Comparison of ENCODE assay signal across 9 cellular contexts in the genomic region with DNA sequence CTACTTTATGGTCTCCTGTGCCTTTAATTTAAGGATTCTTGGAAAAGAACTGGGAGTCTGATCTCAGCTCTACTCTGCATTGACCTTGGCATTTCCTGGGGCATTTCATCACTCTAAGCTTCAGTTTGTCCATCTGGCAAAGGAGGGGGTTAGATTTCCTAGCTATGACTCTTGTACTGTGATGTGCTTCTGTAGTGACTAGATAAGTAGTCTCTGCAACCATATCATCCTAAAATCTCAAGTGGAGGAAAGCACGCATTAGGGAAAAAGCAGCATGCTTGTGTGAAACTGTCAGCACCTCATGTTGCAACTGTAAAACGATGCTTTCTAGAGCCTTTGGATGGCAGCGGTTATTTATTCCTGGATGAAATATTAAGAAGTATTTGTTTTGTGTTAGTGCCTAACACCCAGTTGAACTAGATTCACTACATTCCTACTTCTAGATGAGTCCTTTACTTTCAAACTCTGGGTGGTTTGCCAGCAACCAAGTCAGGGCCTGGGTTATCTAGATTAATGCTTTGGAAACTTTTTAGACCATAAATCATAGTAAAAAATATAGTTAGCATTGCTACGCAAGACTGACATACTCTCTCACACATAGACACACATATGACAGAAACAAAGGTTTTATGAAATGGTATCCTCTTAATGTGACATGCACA. TPM values are rescaled to one million over a fixed set of nuclear protein-coding genes. Genes with fewer than 3 reads are reported as not detected.
DNase-seq lines count a peak whose midpoint lies in the region; ATAC-seq, FAIRE-seq and TF ChIP-seq lines count a peak whose summit lies in the region.
"Had no signal": no experiment of that assay in that cellular context is flagged by ENCODE, and none has a peak within 500 bp of the region (broad histone marks: within the 10 kb centered on the region; RNA-seq: fewer than 3 reads in every experiment).

No MANE protein-coding gene starts in this region.

- H4K20me1 ChIP-seq in K562 (replicated peaks; ENCODE audit: control insufficient read depth, insufficient read depth, low read length): no peaks in the 10 kb centered on the region
- peaks cover 9% of the 10 kb centered on the region; the same call in 1 of the 2 replicates for H4K20me1 ChIP-seq in HepG2 (ENCODE audit: insufficient read depth, low read length)

- peak overlapping the region; percentile 55; the same call in 1 of the 2 replicates for H2AFZ ChIP-seq in K562 (ENCODE audit: low read depth, low read length)
- H2AFZ ChIP-seq in HepG2 (ENCODE audit: low read length): no peak overlapping the region

- H3K4me1 Mint-ChIP-seq in naive thymus-derived CD4-positive, alpha-beta T cell: peaks cover 36 to 77% (median 46%) of the 10 kb centered on the region in 7 donors

- intact Hi-C loops in K562 (cut with micrococcal nuclease): loop anchor here (2.0 kb wide), 1 partner anchor 140 kb away; no protein-coding TSS in a partner anchor
- intact Hi-C loops in HepG2 (cut with micrococcal nuclease; ENCODE audit: unreplicated experiment): no loop called here
- intact Hi-C loops in naive thymus-derived CD4-positive, alpha-beta T cell (cut with micrococcal nuclease): no loop called here

- no peaks in the 10 kb centered on the region for H3K9me3 Mint-ChIP-seq in naive thymus-derived CD4-positive, alpha-beta T cell
- H3K9me3 Mint-ChIP-seq: activated B cell treated with CpG ODN at 0.5 μM for 24 hours had no signal

- TF ChIP-seq EP300 in K562 (IDR thresholded peaks at IDR 0.05; ENCODE audit: low read length): peak; percentile 96
- no peak for TF ChIP-seq EP300 in HepG2 (IDR thresholded peaks at IDR 0.05; ENCODE audit: low read depth in 2 of 2, low read length in 2 of 2)
- no peak for TF ChIP-seq EP300 in HepG2 (CRISPR knock-in tag; IDR thresholded peaks at IDR 0.05; ENCODE audit: borderline replicate concordance)

- H3K9ac ChIP-seq in K562 (ENCODE audit: insufficient read depth in 1 of 2, low read depth in 2 of 2, low read length in 2 of 2) (peak overlapping the region in 1 of 2 experiments; percentile 31; a peak in 1 of 4 replicates), HepG2 (ENCODE audit: insufficient read depth, low read depth, low read length) (no peak overlapping the region)

- H3K4me3 ChIP-seq in AG04449 (ENCODE audit: low read depth, low read length): no peak overlapping the region
- no peak overlapping the region for H3K4me3 ChIP-seq in K562
- no peak overlapping the region for H3K4me3 ChIP-seq in HepG2 (replicated peaks in 1 of 3; ENCODE audit: insufficient read depth in 1 of 3, low read depth in 2 of 3, low read length in 3 of 3)
- no peak overlapping the region for H3K4me3 ChIP-seq in effector memory CD4-positive, alpha-beta T cell (ENCODE audit: insufficient read depth, low read depth, low read length, poor library complexity, severe bottlenecking)
- H3K4me3 ChIP-seq in naive thymus-derived CD4-positive, alpha-beta T cell (ENCODE audit: low read length): no peak overlapping the region

- H3K36me3 Mint-ChIP-seq in naive thymus-derived CD4-positive, alpha-beta T cell: peaks cover 0 to 6% (median 0%) of the 10 kb centered on the region in 5 donors

- TF ChIP-seq POLR2A in K562 (conservative IDR thresholded peaks at IDR 0.05) (no peak), HepG2 (IDR thresholded peaks at IDR 0.05; ENCODE audit: insufficient read depth in 1 of 2, low read depth in 2 of 2, low read length in 2 of 2) (no peak)

- no peak overlapping the region for H3K4me3 Mint-ChIP-seq in naive thymus-derived CD4-positive, alpha-beta T cell
- H3K4me3 Mint-ChIP-seq: activated B cell treated with CpG ODN at 0.5 μM for 24 hours had no signal

- H3K27me3 Mint-ChIP-seq in naive thymus-derived CD4-positive, alpha-beta T cell: no peaks in the 10 kb centered on the region
- H3K27me3 Mint-ChIP-seq: activated B cell treated with CpG ODN at 0.5 μM for 24 hours had no signal

- no peaks in the 10 kb centered on the region for H3K36me3 ChIP-seq in K562 (ENCODE audit: control insufficient read depth, insufficient read depth, low read length)
- peaks cover 2 to 12% of the 10 kb centered on the region in 2 experiments for H3K36me3 ChIP-seq in HepG2 (replicated peaks in 1 of 2; ENCODE audit: control insufficient read depth in 1 of 2, insufficient read depth in 2 of 2, low read length in 2 of 2)
- H3K36me3 ChIP-seq in effector memory CD4-positive, alpha-beta T cell (ENCODE audit: control insufficient read depth, insufficient read depth, low read length): no peaks in the 10 kb centered on the region
- H3K36me3 ChIP-seq in naive thymus-derived CD4-positive, alpha-beta T cell (ENCODE audit: control insufficient read depth in 2 of 3, insufficient read depth in 3 of 3, low read length in 3 of 3): no peaks in the 10 kb centered on the region

- BruUV-seq in K562 (replicated peaks; lab: Mats Ljungman, UMichigan) (no TSS peak), HepG2 (replicated peaks; lab: Mats Ljungman, UMichigan) (no TSS peak)

- no peaks in the 10 kb centered on the region for H3K9me1 ChIP-seq in K562 (ENCODE audit: control insufficient read depth, insufficient read depth, low read length)

- in situ Hi-C loops in K562 (cut with MboI): no loop called here
- in situ Hi-C loops in HepG2 (cut with HindIII; ENCODE audit: extremely low pct_ligation_motif_present, low pct_unique_long_range_greater_than_20kb): no loop called here

- H3K79me2 ChIP-seq in K562 (ENCODE audit: control insufficient read depth, insufficient read depth, low read length) (peaks cover 61% of the 10 kb centered on the region), HepG2 (ENCODE audit: insufficient read depth, low read length) (peaks cover 96% of the 10 kb centered on the region)

- no peak for TF ChIP-seq CTCF in AG04449 (IDR thresholded peaks at IDR 0.05; ENCODE audit: insufficient read depth, low read length, missing control alignments)
- TF ChIP-seq CTCF in LNCAP (IDR thresholded peaks at IDR 0.05): peak; percentile 12; the same call in 1 of the 2 replicates
- no peak for TF ChIP-seq CTCF in K562 (IDR thresholded peaks at IDR 0.05 in 2 of 3, conservative IDR thresholded peaks at IDR 0.05 in 1 of 3; ENCODE audit: insufficient read depth in 2 of 3, low read depth in 1 of 3, low read length in 3 of 3)
- TF ChIP-seq CTCF in HepG2 (CRISPR knock-in tag; IDR thresholded peaks at IDR 0.05): no peak

- H3K27ac Mint-ChIP-seq in naive thymus-derived CD4-positive, alpha-beta T cell: no peak overlapping the region
- H3K27ac Mint-ChIP-seq: activated B cell treated with CpG ODN at 0.5 μM for 24 hours had no signal

- peak; percentile 87 for ATAC-seq in K562
- peak; percentile 81 for ATAC-seq in HepG2
- ATAC-seq in GM18907 (IDR thresholded peaks at IDR 0.05; ENCODE audit: unreplicated experiment): no peak
- no peak for ATAC-seq in naive thymus-derived CD4-positive, alpha-beta T cell
- ATAC-seq in GM21360 (IDR thresholded peaks at IDR 0.05; ENCODE audit: unreplicated experiment): no peak

- POLR2A ChIA-PET in AG04449 (lab: Yijun Ruan, JAX): interaction anchor here (1.5 to 2.1 kb wide), 2 partner anchors 138 to 140 kb away, joined by 6 to 16 read pairs; a partner anchor contains a TSS
- POLR2A ChIA-PET in K562 (lab: Yijun Ruan, JAX): interaction anchor here (0.7 to 1.4 kb wide), 4 partner anchors 11 to 138 kb away, joined by 3 to 4 read pairs (median 3); a partner anchor contains a TSS
- POLR2A ChIA-PET in HepG2 (lab: Yijun Ruan, JAX): interaction anchor here (1.0 to 1.1 kb wide), 2 partner anchors 22 to 138 kb away, joined by 4 to 11 read pairs; a partner anchor contains a TSS
- POLR2A ChIA-PET in naive thymus-derived CD4-positive, alpha-beta T cell (lab: Charles Lee): interaction anchor here (0.8 to 1.4 kb wide), 3 partner anchors 28 to 146 kb away, joined by 3 to 7 read pairs (median 3); a partner anchor contains a TSS

- H3K4me2 ChIP-seq in K562 (ENCODE audit: insufficient read depth, low read length) (peak overlapping the region; percentile 21), HepG2 (ENCODE audit: low read depth, low read length) (peak overlapping the region; percentile 25; the same call in 1 of the 2 replicates)

- CTCF ChIA-PET in AG04449 (lab: Yijun Ruan, JAX) (interaction anchor here (1.4 to 1.8 kb wide), 2 partner anchors 13 to 141 kb away, joined by 4 read pairs; no protein-coding TSS in a partner anchor), K562 (lab: Yijun Ruan, JAX; ENCODE audit: low intra/inter-chr PET ratio) (no interaction called here), HepG2 (lab: Yijun Ruan, JAX; ENCODE audit: low intra/inter-chr PET ratio, low total read pairs) (no interaction called here)
- CTCF ChIA-PET in naive thymus-derived CD4-positive, alpha-beta T cell (lab: Charles Lee): no interaction called here

- peak; percentile 94 for DNase-seq in AG04449 (ENCODE audit: low read depth, low spot score)
- DNase-seq in K562 (ENCODE audit: extremely low read depth in 1 of 4, low spot score in 3 of 4): peak; percentile 10 to 81 (median 42)
- peak; percentile 63 for DNase-seq in HepG2 (ENCODE audit: low spot score)
- DNase-seq in effector memory CD4-positive, alpha-beta T cell: no peak
- DNase-seq in naive thymus-derived CD4-positive, alpha-beta T cell: no peak
- DNase-seq: activated B cell treated with CpG ODN at 0.5 μM for 24 hours had no signal

- FAIRE-seq in K562 (lab: Jason Lieb, UNC): peak; percentile 97
- peak; percentile 46 for FAIRE-seq in HepG2 (lab: Jason Lieb, UNC)

- H3K27ac ChIP-seq in K562 (ENCODE audit: extremely low read depth, low read depth, low read length) (peak overlapping the region; percentile 72), HepG2 (ENCODE audit: extremely low read length, insufficient read depth, low read length) (peak overlapping the region; percentile 5)
- no peak overlapping the region for H3K27ac ChIP-seq in effector memory CD4-positive, alpha-beta T cell (ENCODE audit: insufficient read depth, low read length, poor library complexity, severe bottlenecking)
- no peak overlapping the region for H3K27ac ChIP-seq in naive thymus-derived CD4-positive, alpha-beta T cell (ENCODE audit: low read depth, low read length)

- H3K27me3 ChIP-seq in K562 (ENCODE audit: control insufficient read depth in 2 of 2, insufficient read depth in 2 of 2, low read length in 2 of 2) (no peaks in the 10 kb centered on the region), HepG2 (ENCODE audit: control insufficient read depth in 1 of 2, insufficient read depth in 2 of 2, low read length in 2 of 2) (no peaks in the 10 kb centered on the region)
- H3K27me3 ChIP-seq in effector memory CD4-positive, alpha-beta T cell (replicated peaks; ENCODE audit: control insufficient read depth, insufficient read depth, low read length, poor library complexity, severe bottlenecking): no peaks in the 10 kb centered on the region
- H3K27me3 ChIP-seq in naive thymus-derived CD4-positive, alpha-beta T cell (ENCODE audit: control insufficient read depth in 2 of 2, insufficient read depth in 2 of 2, low read length in 2 of 2): no peaks in the 10 kb centered on the region

- WGBS in K562 (ENCODE audit: insufficient coverage, low coverage, missing lambda C conversion rate): 0% methylated on average over 4 of the region's 4 CpGs
- 81% methylated on average over 4 of the region's 4 CpGs for WGBS in HepG2 (ENCODE audit: low lambda C conversion rate)

- TF ChIP-seq RAD21 in K562 (CRISPR knock-in tag; conservative IDR thresholded peaks at IDR 0.05 in 1 of 2, IDR thresholded peaks at IDR 0.05 in 1 of 2) (no peak), HepG2 (CRISPR knock-in tag; IDR thresholded peaks at IDR 0.05) (no peak)

- peaks cover 0 to 44% of the 10 kb centered on the region in 2 experiments; a peak in 4 of 5 replicates for H3K4me1 ChIP-seq in K562 (replicated peaks in 1 of 2; ENCODE audit: control insufficient read depth in 2 of 2, insufficient read depth in 2 of 2, low read length in 2 of 2)
- H3K4me1 ChIP-seq in HepG2 (ENCODE audit: insufficient read depth, low read length): peaks cover 82% of the 10 kb centered on the region
- H3K4me1 ChIP-seq in effector memory CD4-positive, alpha-beta T cell (ENCODE audit: control insufficient read depth, insufficient read depth, low read length, poor library complexity, severe bottlenecking): peaks cover 5% of the 10 kb centered on the region
- H3K4me1 ChIP-seq in naive thymus-derived CD4-positive, alpha-beta T cell (ENCODE audit: control insufficient read depth in 2 of 2, insufficient read depth in 2 of 2, low read length in 2 of 2): peaks cover under 1 to 5% of the 10 kb centered on the region in 2 donors

- H3K9me3 ChIP-seq in K562 (replicated peaks; ENCODE audit: control insufficient read depth, insufficient read depth, low read depth, low read length) (no peaks in the 10 kb centered on the region), HepG2 (ENCODE audit: low read length) (no peaks in the 10 kb centered on the region)
- no peaks in the 10 kb centered on the region for H3K9me3 ChIP-seq in effector memory CD4-positive, alpha-beta T cell (ENCODE audit: control insufficient read depth, low read length)
- H3K9me3 ChIP-seq in naive thymus-derived CD4-positive, alpha-beta T cell (ENCODE audit: control insufficient read depth in 2 of 3, low read length in 3 of 3): no peaks in the 10 kb centered on the region

RNA-seq across cellular contexts. Expression of a gene that starts 6.8 kb away (rescaled TPM):
- total RNA-seq in K562 (2011; cell fraction: chromatin; rRNA removed; ENCODE audit: low replicate concordance): 13.0 and 31.2 TPM in 2 replicates
- 9.2 and 10.9 TPM in 2 replicates for total RNA-seq in K562 (2011; cell fraction: nucleolus; rRNA removed)
- 20.1 and 30.6 TPM in 2 replicates for total RNA-seq in K562 (2011; cell fraction: nucleoplasm; rRNA removed)
- 3.5 and 4.4 TPM in 2 replicates for total RNA-seq in K562 (2014; rRNA removed)
- 4.4 and 5.2 TPM in 2 replicates for total RNA-seq in K562 (2014; rRNA removed; fragmentation: Illumina TruSeq; extraction: Trizol)
- total RNA-seq in K562 (2015; rRNA removed; fragmentation: Illumina TruSeq; extraction: Trizol): 5.1 and 5.7 TPM in 2 replicates
- total RNA-seq in K562 (2021): 6.4 and 7.1 TPM in 2 replicates
- 4.7 and 4.9 TPM in 2 replicates for polyA plus RNA-seq in K562 (2011; rRNA removed)
- 1.6 and 3.0 TPM in 2 replicates for polyA plus RNA-seq in K562 (2011; cell fraction: cytosol; rRNA removed)
- 12.4 and 14.2 TPM in 2 replicates for polyA plus RNA-seq in K562 (2011; cell fraction: nucleus; rRNA removed)
- 4.0 and 10.5 TPM in 2 replicates for polyA plus RNA-seq in K562 (2012)
- polyA plus RNA-seq in K562 (2014; fragmentation: Illumina TruSeq; extraction: Trizol): 3.5 and 4.6 TPM in 2 replicates
- 1 to 10 TPM in 1 of 2 experiments, under 1 TPM in 1; 0.66 to 1.1 TPM for polyA plus RNA-seq in K562 (2014; fragmentation: Nextera tagmentation; extraction: Ambion mirVana)
- polyA plus RNA-seq in K562 (2014; rRNA removed): 3.7 and 4.4 TPM in 2 replicates
- polyA minus RNA-seq in K562 (2011; rRNA and poly(A)+ RNA removed): 9.8 and 11.9 TPM in 2 replicates
- 1.9 and 2.0 TPM in 2 replicates for polyA minus RNA-seq in K562 (2011; cell fraction: cytosol; rRNA and poly(A)+ RNA removed)
- 14.3 and 18.1 TPM in 2 replicates for polyA minus RNA-seq in K562 (2011; cell fraction: nucleus; rRNA and poly(A)+ RNA removed)
- total RNA-seq in HepG2 (2016; rRNA removed; fragmentation: Illumina TruSeq; extraction: Trizol): 16.4 and 22.6 TPM in 2 replicates
- total RNA-seq in HepG2 (2016; cell fraction: cytosol; rRNA removed; fragmentation: Illumina TruSeq; extraction: Trizol; ENCODE audit: low read depth): 2.3 and 2.6 TPM in 2 replicates
- total RNA-seq in HepG2 (2016; cell fraction: insoluble cytoplasmic fraction; rRNA removed; fragmentation: Illumina TruSeq; extraction: Trizol): 17.3 and 21.4 TPM in 2 replicates
- total RNA-seq in HepG2 (2016; cell fraction: membrane; rRNA removed; fragmentation: Illumina TruSeq; extraction: Trizol): 5.6 and 7.0 TPM in 2 replicates
- total RNA-seq in HepG2 (2016; cell fraction: nucleus; rRNA removed; fragmentation: Illumina TruSeq; extraction: Trizol): 70.9 and 71.5 TPM in 2 replicates
- 27.0 and 27.5 TPM in 2 replicates for polyA plus RNA-seq in HepG2 (2011; rRNA removed)
- 8.0 and 11.1 TPM in 2 replicates for polyA plus RNA-seq in HepG2 (2011; cell fraction: cytosol; rRNA removed)
- polyA plus RNA-seq in HepG2 (2011; cell fraction: nucleus; rRNA removed): 67.6 and 71.9 TPM in 2 replicates
- 21.4 and 23.6 TPM in 2 replicates for polyA plus RNA-seq in HepG2 (2012)
- polyA plus RNA-seq in HepG2 (2016; cell fraction: cytosol; fragmentation: Illumina TruSeq; extraction: Trizol; ENCODE audit: low read depth): 1.3 and 1.7 TPM in 2 replicates
- polyA plus RNA-seq in HepG2 (2016; cell fraction: insoluble cytoplasmic fraction; fragmentation: Illumina TruSeq; extraction: Trizol; ENCODE audit: low read depth): 16.8 and 17.1 TPM in 2 replicates
- 3.4 and 3.7 TPM in 2 replicates for polyA plus RNA-seq in HepG2 (2016; cell fraction: membrane; fragmentation: Illumina TruSeq; extraction: Trizol; ENCODE audit: low read depth)
- 63.8 and 64.3 TPM in 2 replicates for polyA plus RNA-seq in HepG2 (2016; cell fraction: nucleus; fragmentation: Illumina TruSeq; extraction: Trizol; ENCODE audit: insufficient read depth, low read depth)
- 10.1 and 51.6 TPM in 2 replicates for polyA minus RNA-seq in HepG2 (2011; rRNA and poly(A)+ RNA removed; ENCODE audit: low replicate concordance)
- 12.9 and 15.9 TPM in 2 replicates for polyA minus RNA-seq in HepG2 (2011; cell fraction: cytosol; rRNA and poly(A)+ RNA removed)
- polyA minus RNA-seq in HepG2 (2011; cell fraction: nucleus; rRNA and poly(A)+ RNA removed): 150 and 174 TPM in 2 replicates
- 10 to 100 TPM; 13.3 to 44.3 (median 21.1) TPM for total RNA-seq in naive thymus-derived CD4-positive, alpha-beta T cell
- 1 to 10 TPM; 3.2 to 4.7 TPM for polyA plus RNA-seq in naive thymus-derived CD4-positive, alpha-beta T cell

Comparison
In these comparisons a context has a peak if more than half of its experiments do, and no peak if none do; other contexts are left out.
1. DNase-seq: peak in AG04449 (single experiment), K562 (4 of 4) and HepG2 (single experiment); none in effector memory CD4-positive, alpha-beta T cell (0 of 3) and naive thymus-derived CD4-positive, alpha-beta T cell (0 of 9).
2. ATAC-seq: peak in K562 (single experiment) and HepG2 (single experiment); none in GM18907 (single experiment), naive thymus-derived CD4-positive, alpha-beta T cell (single experiment) and GM21360 (single experiment).
3. H3K27ac ChIP-seq: peak in K562 (single experiment) and HepG2 (single experiment); none in effector memory CD4-positive, alpha-beta T cell (single experiment) and naive thymus-derived CD4-positive, alpha-beta T cell (single experiment).